In the genomic region with DNA sequence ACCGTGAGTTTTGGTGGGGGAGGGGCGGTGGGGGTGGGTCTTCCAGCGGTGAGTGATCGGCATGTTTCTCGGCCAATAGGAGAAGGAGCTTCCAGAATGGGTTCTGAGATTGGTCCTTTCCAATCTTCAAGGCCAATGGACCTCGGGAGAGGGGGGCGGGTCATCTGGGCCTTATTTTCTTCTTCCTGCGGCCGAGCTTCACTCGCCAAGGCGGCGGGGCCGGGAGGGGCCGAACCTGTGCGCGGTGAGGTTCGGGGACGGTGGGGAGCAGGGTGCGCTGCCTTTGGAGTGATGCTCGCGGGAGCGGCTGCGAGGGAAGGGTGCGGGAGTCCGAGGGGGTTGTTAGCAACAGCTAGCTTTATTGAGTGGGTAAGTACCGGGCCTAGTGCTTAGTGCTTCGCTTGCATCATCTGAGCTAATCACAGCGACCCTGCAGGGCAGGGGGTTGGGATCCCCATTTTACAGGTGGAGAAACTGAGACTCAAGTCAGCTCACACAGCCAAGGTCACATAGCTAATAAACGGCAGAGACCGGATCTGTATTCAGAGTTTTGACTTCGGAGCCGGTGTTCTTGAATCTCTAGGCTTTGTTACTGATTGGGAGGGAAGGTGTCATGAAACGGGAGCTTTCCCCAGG, we compare ENCODE assay signal across 8 cellular contexts. TPM values are rescaled to one million over a fixed set of nuclear protein-coding genes. Genes with fewer than 3 reads are reported as not detected.
DNase-seq lines count a peak whose midpoint lies in the region; ATAC-seq, FAIRE-seq and TF ChIP-seq lines count a peak whose summit lies in the region.

No MANE protein-coding gene starts in this region.

- 0 out of 4 replicates have a peak, but pooled peaks of 1 of the 2 experiments have one; percentile 4 for TF ChIP-seq EP300 in HepG2 (IDR thresholded peaks at IDR 0.05; ENCODE audit: low read depth in 2 of 2, low read length in 2 of 2)
- TF ChIP-seq EP300 in HepG2 (CRISPR knock-in tag; IDR thresholded peaks at IDR 0.05; ENCODE audit: borderline replicate concordance), result no peak

- CTCF ChIA-PET in HepG2 (lab: Yijun Ruan, JAX; ENCODE audit: low intra/inter-chr PET ratio, low total read pairs), result no interaction called here

- H3K4me3 ChIP-seq in BLaER1, result peak overlapping the region; percentile 91
- H3K4me3 ChIP-seq in HepG2 (replicated peaks in 1 of 3; ENCODE audit: insufficient read depth in 1 of 3, low read depth in 2 of 3, low read length in 3 of 3), result peak overlapping the region; percentile 83 to 92 (median 88)

- under 1% methylated on average over 10 of the region's 33 CpGs for WGBS in HepG2 (ENCODE audit: low lambda C conversion rate)

- no peak; the same call in 1 of the 2 replicates for TF ChIP-seq CTCF in HepG2 (CRISPR knock-in tag; IDR thresholded peaks at IDR 0.05)

- H3K4me1 ChIP-seq in BLaER1, result peaks cover 48% of the 10 kb centered on the region
- H3K4me1 ChIP-seq in HepG2 (ENCODE audit: insufficient read depth, low read length), result peaks cover 27% of the 10 kb centered on the region

- peak overlapping the region; percentile 94 for H3K9ac ChIP-seq in BLaER1
- peak overlapping the region; percentile 84 for H3K9ac ChIP-seq in HepG2 (ENCODE audit: insufficient read depth, low read depth, low read length)

- in situ Hi-C loops in HepG2 (cut with HindIII; ENCODE audit: extremely low pct_ligation_motif_present, low pct_unique_long_range_greater_than_20kb), result no loop called here

- peak overlapping the region; percentile 74 for H2AFZ ChIP-seq in HepG2 (ENCODE audit: low read length)

- H3K4me2 ChIP-seq in BLaER1, result peak overlapping the region; percentile 95
- peak overlapping the region; percentile 79 for H3K4me2 ChIP-seq in HepG2 (ENCODE audit: low read depth, low read length)

- FAIRE-seq in HepG2 (lab: Jason Lieb, UNC), result peak; percentile 36

- H3K79me2 ChIP-seq in HepG2 (ENCODE audit: insufficient read depth, low read length), result peaks cover 26% of the 10 kb centered on the region

- no peaks in the 10 kb centered on the region for H3K9me3 Mint-ChIP-seq in activated CD4-positive, alpha-beta T cell treated with anti-CD3 and anti-CD28 coated beads, Interleukin-2, amount 10 ng/mL, durations not matched to agents 24 days and 14 days

- TF ChIP-seq RAD21 in HepG2 (CRISPR knock-in tag; IDR thresholded peaks at IDR 0.05), result peak; percentile 52

- peak overlapping the region; percentile 88 for H3K27ac ChIP-seq in BLaER1
- peak overlapping the region; percentile 89 for H3K27ac ChIP-seq in HepG2 (ENCODE audit: extremely low read length, insufficient read depth, low read length)

- peak overlapping the region; percentile 98 for H3K27ac Mint-ChIP-seq in activated CD4-positive, alpha-beta T cell treated with anti-CD3 and anti-CD28 coated beads, Interleukin-2, amount 10 ng/mL, durations not matched to agents 24 days and 14 days

- ATAC-seq in GM19324 (IDR thresholded peaks at IDR 0.05; ENCODE audit: low FRiP score, unreplicated experiment), result peak; percentile 67
- ATAC-seq in HG03460 (IDR thresholded peaks at IDR 0.05; ENCODE audit: unreplicated experiment), result peak; percentile 63
- peak; percentile 79 for ATAC-seq in HepG2

- no TSS peak for BruUV-seq in HepG2 (replicated peaks; lab: Mats Ljungman, UMichigan)

- H3K36me3 ChIP-seq in BLaER1 (peaks cover 23% of the 10 kb centered on the region), HepG2 (replicated peaks in 1 of 2; ENCODE audit: control insufficient read depth in 1 of 2, insufficient read depth in 2 of 2, low read length in 2 of 2) (peaks cover 6 to 22% of the 10 kb centered on the region in 2 experiments)

- intact Hi-C loops in activated CD4-positive, alpha-beta T cell treated with anti-CD3 and anti-CD28 coated beads, Interleukin-2, amount 10 ng/mL, durations not matched to agents 24 days and 14 days (cut with micrococcal nuclease), result loop anchor here (1.0 to 2.0 kb wide), 3 partner anchors 57 to 296 kb away; partner anchors contain the start of genes IPO13 and ST3GAL3
- intact Hi-C loops in HepG2 (cut with micrococcal nuclease; ENCODE audit: unreplicated experiment), result loop anchor here (5.0 kb wide), 1 partner anchor 118 kb away; the partner anchor contains the start of gene PTPRF

- H3K27me3 Mint-ChIP-seq in activated CD4-positive, alpha-beta T cell treated with anti-CD3 and anti-CD28 coated beads, Interleukin-2, amount 10 ng/mL, durations not matched to agents 24 days and 14 days, result peaks cover 5% of the 10 kb centered on the region

- peak overlapping the region; percentile 91 for H3K4me3 Mint-ChIP-seq in activated CD4-positive, alpha-beta T cell treated with anti-CD3 and anti-CD28 coated beads, Interleukin-2, amount 10 ng/mL, durations not matched to agents 24 days and 14 days

- H3K9me3 ChIP-seq in BLaER1 (no peaks in the 10 kb centered on the region), HepG2 (ENCODE audit: low read length) (no peaks in the 10 kb centered on the region)

- POLR2A ChIA-PET in HepG2 (lab: Yijun Ruan, JAX), result interaction anchor here (0.6 to 2.6 kb wide), 37 partner anchors 9 to 1071 kb away, joined by 3 to 29 read pairs (median 4); partner anchors contain the start of genes ATP6V0B, B4GALT2, CDC20 and CFAP57

- peak; percentile 77 for DNase-seq in NCI-H524 treated with DMSO at 0.1 percent for 48 hours (lab: John Stamatoyannopoulos, UW)
- DNase-seq in activated CD4-positive, alpha-beta T cell treated with anti-CD3 and anti-CD28 coated beads, Interleukin-2, amount 10 ng/mL, durations not matched to agents 24 days and 14 days, result peak; percentile 97
- peak; percentile 98 for DNase-seq in dermis blood vessel endothelial cell
- DNase-seq in HepG2 (ENCODE audit: low spot score), result peak; percentile 96
- DNase-seq in stimulated activated CD4-positive, alpha-beta T cell treated with anti-CD3 and anti-CD28 coated beads, Interleukin-4, amount 100 ng/mL, for 1 hour, result peak; percentile 84

- TF ChIP-seq POLR2A in HepG2 (IDR thresholded peaks at IDR 0.05; ENCODE audit: insufficient read depth in 1 of 2, low read depth in 2 of 2, low read length in 2 of 2), result peak; percentile 95 to 99

- H3K4me1 Mint-ChIP-seq in activated CD4-positive, alpha-beta T cell treated with anti-CD3 and anti-CD28 coated beads, Interleukin-2, amount 10 ng/mL, durations not matched to agents 24 days and 14 days, result peaks cover 25% of the 10 kb centered on the region

- H4K20me1 ChIP-seq in BLaER1 (peaks cover 50% of the 10 kb centered on the region), HepG2 (ENCODE audit: insufficient read depth, low read length) (no peaks in the 10 kb centered on the region)

- peaks cover 14% of the 10 kb centered on the region for H3K36me3 Mint-ChIP-seq in activated CD4-positive, alpha-beta T cell treated with anti-CD3 and anti-CD28 coated beads, Interleukin-2, amount 10 ng/mL, durations not matched to agents 24 days and 14 days (ENCODE audit: low read depth)

- no peaks in the 10 kb centered on the region for H3K27me3 ChIP-seq in BLaER1
- no peaks in the 10 kb centered on the region; a peak in 1 of 5 replicates for H3K27me3 ChIP-seq in HepG2 (ENCODE audit: control insufficient read depth in 1 of 2, insufficient read depth in 2 of 2, low read length in 2 of 2)

RNA-seq across cellular contexts. Expression of gene KDM4A, which starts 0.5 kb away (rescaled TPM):
- 25.3 and 27.0 TPM in 2 replicates for total RNA-seq in activated CD4-positive, alpha-beta T cell treated with anti-CD3 and anti-CD28 coated beads, Interleukin-2, amount 10 ng/mL, durations not matched to agents 24 days and 14 days
- total RNA-seq in dermis blood vessel endothelial cell (51.1 and 57.9 TPM in 2 replicates), HepG2 (2016; rRNA removed; fragmentation: Illumina TruSeq; extraction: Trizol) (20.9 and 27.4 TPM in 2 replicates)
- total RNA-seq in HepG2 (2016; cell fraction: cytosol; rRNA removed; fragmentation: Illumina TruSeq; extraction: Trizol; ENCODE audit: low read depth), result 2.7 and 3.3 TPM in 2 replicates
- total RNA-seq in HepG2 (2016; cell fraction: insoluble cytoplasmic fraction; rRNA removed; fragmentation: Illumina TruSeq; extraction: Trizol), result 21.8 and 25.6 TPM in 2 replicates
- total RNA-seq in HepG2 (2016; cell fraction: membrane; rRNA removed; fragmentation: Illumina TruSeq; extraction: Trizol), result 7.4 and 7.7 TPM in 2 replicates
- total RNA-seq in HepG2 (2016; cell fraction: nucleus; rRNA removed; fragmentation: Illumina TruSeq; extraction: Trizol), result 17.4 and 18.8 TPM in 2 replicates
- 8.7 and 9.7 TPM in 2 replicates for polyA plus RNA-seq in HepG2 (2011; rRNA removed)
- polyA plus RNA-seq in HepG2 (2011; cell fraction: cytosol; rRNA removed), result 5.2 and 7.2 TPM in 2 replicates
- 7.6 and 9.7 TPM in 2 replicates for polyA plus RNA-seq in HepG2 (2011; cell fraction: nucleus; rRNA removed)
- polyA plus RNA-seq in HepG2 (2012), result 8.7 and 12.1 TPM in 2 replicates
- polyA plus RNA-seq in HepG2 (2016; cell fraction: cytosol; fragmentation: Illumina TruSeq; extraction: Trizol; ENCODE audit: low read depth), result 0.76 and 0.90 TPM in 2 replicates
- 15.7 and 20.7 TPM in 2 replicates for polyA plus RNA-seq in HepG2 (2016; cell fraction: insoluble cytoplasmic fraction; fragmentation: Illumina TruSeq; extraction: Trizol; ENCODE audit: low read depth)
- polyA plus RNA-seq in HepG2 (2016; cell fraction: membrane; fragmentation: Illumina TruSeq; extraction: Trizol; ENCODE audit: low read depth), result 2.3 and 2.4 TPM in 2 replicates
- polyA plus RNA-seq in HepG2 (2016; cell fraction: nucleus; fragmentation: Illumina TruSeq; extraction: Trizol; ENCODE audit: insufficient read depth, low read depth), result 15.9 and 19.8 TPM in 2 replicates
- 12.2 and 36.0 TPM in 2 replicates for polyA minus RNA-seq in HepG2 (2011; rRNA and poly(A)+ RNA removed; ENCODE audit: low replicate concordance)
- 5.9 and 8.2 TPM in 2 replicates for polyA minus RNA-seq in HepG2 (2011; cell fraction: cytosol; rRNA and poly(A)+ RNA removed)
- 22.1 and 29.7 TPM in 2 replicates for polyA minus RNA-seq in HepG2 (2011; cell fraction: nucleus; rRNA and poly(A)+ RNA removed)

RNA-seq across cellular contexts. Expression of gene ST3GAL3, which starts 56.9 kb away (rescaled TPM):
- total RNA-seq in activated CD4-positive, alpha-beta T cell treated with anti-CD3 and anti-CD28 coated beads, Interleukin-2, amount 10 ng/mL, durations not matched to agents 24 days and 14 days, result 18.1 and 20.7 TPM in 2 replicates
- total RNA-seq in dermis blood vessel endothelial cell (9.0 and 14.6 TPM in 2 replicates), HepG2 (2016; rRNA removed; fragmentation: Illumina TruSeq; extraction: Trizol) (3.4 and 5.1 TPM in 2 replicates)
- 5.4 and 6.6 TPM in 2 replicates for total RNA-seq in HepG2 (2016; cell fraction: cytosol; rRNA removed; fragmentation: Illumina TruSeq; extraction: Trizol; ENCODE audit: low read depth)
- 2.8 and 4.6 TPM in 2 replicates for total RNA-seq in HepG2 (2016; cell fraction: insoluble cytoplasmic fraction; rRNA removed; fragmentation: Illumina TruSeq; extraction: Trizol)
- 8.5 and 8.7 TPM in 2 replicates for total RNA-seq in HepG2 (2016; cell fraction: membrane; rRNA removed; fragmentation: Illumina TruSeq; extraction: Trizol)
- 11.8 and 11.9 TPM in 2 replicates for total RNA-seq in HepG2 (2016; cell fraction: nucleus; rRNA removed; fragmentation: Illumina TruSeq; extraction: Trizol)
- 7.1 and 8.1 TPM in 2 replicates for polyA plus RNA-seq in HepG2 (2011; rRNA removed)
- 7.1 and 7.2 TPM in 2 replicates for polyA plus RNA-seq in HepG2 (2011; cell fraction: cytosol; rRNA removed)
- polyA plus RNA-seq in HepG2 (2011; cell fraction: nucleus; rRNA removed), result 19.2 and 19.5 TPM in 2 replicates
- polyA plus RNA-seq in HepG2 (2012), result 8.2 and 8.6 TPM in 2 replicates
- 4.9 and 5.7 TPM in 2 replicates for polyA plus RNA-seq in HepG2 (2016; cell fraction: cytosol; fragmentation: Illumina TruSeq; extraction: Trizol; ENCODE audit: low read depth)
- 4.6 and 5.3 TPM in 2 replicates for polyA plus RNA-seq in HepG2 (2016; cell fraction: insoluble cytoplasmic fraction; fragmentation: Illumina TruSeq; extraction: Trizol; ENCODE audit: low read depth)
- 8.5 and 11.7 TPM in 2 replicates for polyA plus RNA-seq in HepG2 (2016; cell fraction: membrane; fragmentation: Illumina TruSeq; extraction: Trizol; ENCODE audit: low read depth)
- polyA plus RNA-seq in HepG2 (2016; cell fraction: nucleus; fragmentation: Illumina TruSeq; extraction: Trizol; ENCODE audit: insufficient read depth, low read depth), result 15.9 and 17.9 TPM in 2 replicates
- 14.7 and 20.2 TPM in 2 replicates for polyA minus RNA-seq in HepG2 (2011; rRNA and poly(A)+ RNA removed; ENCODE audit: low replicate concordance)
- 7.6 and 9.7 TPM in 2 replicates for polyA minus RNA-seq in HepG2 (2011; cell fraction: cytosol; rRNA and poly(A)+ RNA removed)
- 20.2 and 21.6 TPM in 2 replicates for polyA minus RNA-seq in HepG2 (2011; cell fraction: nucleus; rRNA and poly(A)+ RNA removed)

Comparison
In these comparisons a context has a peak if more than half of its experiments do, and no peak if none do; other contexts are left out.
1. Peak in every context shown above with its lines: DNase-seq, ATAC-seq, H3K4me3 ChIP-seq and H3K27ac ChIP-seq.